Comparison of ENCODE assay signal across 13 cellular contexts in the genomic region with DNA sequence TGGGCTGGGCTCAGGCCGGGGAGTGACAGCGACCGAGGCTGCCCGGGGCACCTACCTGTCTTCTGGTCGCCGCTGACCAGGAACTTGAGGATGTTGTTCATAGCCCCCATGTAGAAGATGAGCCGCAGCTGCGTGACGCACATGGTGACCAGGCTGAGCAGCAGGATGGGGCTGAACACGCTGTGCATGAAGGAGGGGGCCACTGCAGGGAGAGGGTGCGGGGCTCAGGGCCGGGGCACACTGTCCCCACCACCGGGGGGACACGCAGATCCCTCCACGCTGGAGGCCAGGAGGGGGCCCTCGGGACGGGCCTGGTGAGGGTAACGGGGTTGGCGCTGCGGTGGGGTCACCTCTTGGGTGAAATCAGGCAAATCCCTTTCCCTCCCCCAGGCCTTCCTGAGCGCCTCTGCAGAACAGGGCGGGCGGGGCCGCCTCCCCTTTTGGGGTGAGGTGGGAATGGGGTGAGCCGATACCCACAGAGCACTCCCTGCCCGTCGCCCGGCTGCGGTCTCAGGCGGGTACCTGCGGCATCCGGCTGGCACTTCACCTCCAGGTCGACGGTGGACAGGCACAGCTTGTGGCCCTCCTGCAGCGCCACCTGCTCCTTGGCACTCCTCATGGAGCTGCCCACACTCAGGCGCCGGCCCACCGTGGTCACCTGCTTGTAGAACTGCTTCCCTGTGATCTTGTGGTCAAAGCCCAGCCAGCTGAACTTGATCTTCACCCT. TPM values are rescaled to one million over a fixed set of nuclear protein-coding genes. Genes with fewer than 3 reads are reported as not detected.
DNase-seq lines count a peak whose midpoint lies in the region; ATAC-seq, FAIRE-seq and TF ChIP-seq lines count a peak whose summit lies in the region.
"Had no signal": no experiment of that assay in that cellular context is flagged by ENCODE, and none has a peak within 500 bp of the region (broad histone marks: within the 10 kb centered on the region; RNA-seq: fewer than 3 reads in every experiment).

No MANE protein-coding gene starts in this region.

- H3K9ac ChIP-seq in HepG2 (ENCODE audit: insufficient read depth, low read depth, low read length) (no peak overlapping the region), kidney (ENCODE audit: low read length in 2 of 2) (no peak overlapping the region)

- H3K79me2 ChIP-seq in HepG2 (ENCODE audit: insufficient read depth, low read length) = no peaks in the 10 kb centered on the region

- TF ChIP-seq POLR2A in HepG2 (IDR thresholded peaks at IDR 0.05; ENCODE audit: insufficient read depth in 1 of 2, low read depth in 2 of 2, low read length in 2 of 2) = no peak
- TF ChIP-seq POLR2A in vagina (IDR thresholded peaks at IDR 0.05) = no peak

- H4K20me1 ChIP-seq in HepG2 (ENCODE audit: insufficient read depth, low read length) = no peaks in the 10 kb centered on the region

- ATAC-seq in Right ventricle myocardium inferior (no peak), HepG2 (peak; percentile 6; the same call in 1 of the 3 replicates)
- ATAC-seq: naive thymus-derived CD8-positive, alpha-beta T cell had no signal

- DNase-seq in Right ventricle myocardium inferior (ENCODE audit: missing footprints) (peak; percentile 25), cardiac septum (ENCODE audit: low spot score) (no peak), HepG2 (ENCODE audit: low spot score) (no peak), vagina (ENCODE audit: extremely low spot score in 2 of 2) (no peak), kidney (no peak), GM10248 (ENCODE audit: extremely low spot score) (no peak)
- DNase-seq: activated CD4-positive, CD25-positive, alpha-beta regulatory T cell treated with anti-CD3 and anti-CD28 coated beads, Interleukin-2, amount 50 U/mL, for 72 hours; activated naive CD4-positive, alpha-beta T cell treated with anti-CD3 and anti-CD28 coated beads, Interleukin-2, amount 10 ng/mL, durations not matched to agents 7 days and 5 days; DMS79 treated with DMSO at 0.1 percent for 48 hours; effector memory CD4-positive, alpha-beta T cell; naive thymus-derived CD8-positive, alpha-beta T cell; NCI-H2227 treated with DMSO at 0.1 percent for 48 hours had no signal

- in situ Hi-C loops in HepG2 (cut with HindIII; ENCODE audit: extremely low pct_ligation_motif_present, low pct_unique_long_range_greater_than_20kb) = no loop called here

- WGBS in HepG2 (ENCODE audit: low lambda C conversion rate) = 91% methylated on average over 24 of the region's 38 CpGs

- intact Hi-C loops in Right ventricle myocardium inferior (cut with DNase I) (no loop called here), cardiac septum (cut with DNase I) (no loop called here), HepG2 (cut with micrococcal nuclease; ENCODE audit: unreplicated experiment) (loop anchor here (1.0 kb wide), 1 partner anchor 7 kb away; no protein-coding TSS in a partner anchor), vagina (cut with DNase I) (no loop called here), kidney (cut with DNase I) (no loop called here)

- H3K27me3 ChIP-seq in HepG2 (ENCODE audit: control insufficient read depth in 1 of 2, insufficient read depth in 2 of 2, low read length in 2 of 2) (no peaks in the 10 kb centered on the region), vagina (no peaks in the 10 kb centered on the region)
- H3K27me3 ChIP-seq: SJCRH30 had no signal

- H3K4me1 ChIP-seq in HepG2 (ENCODE audit: insufficient read depth, low read length) = peaks cover 74% of the 10 kb centered on the region
- peaks cover 24% of the 10 kb centered on the region for H3K4me1 ChIP-seq in vagina
- H3K4me1 ChIP-seq in kidney (ENCODE audit: control insufficient read depth in 1 of 2, insufficient read depth in 1 of 2, low read depth in 1 of 2, low read length in 2 of 2) = peaks cover 0 to 10% of the 10 kb centered on the region in 2 donors

- no peak for TF ChIP-seq EP300 in HepG2 (IDR thresholded peaks at IDR 0.05; ENCODE audit: low read depth in 2 of 2, low read length in 2 of 2)
- TF ChIP-seq EP300 in HepG2 (CRISPR knock-in tag; IDR thresholded peaks at IDR 0.05; ENCODE audit: borderline replicate concordance) = no peak

- TF ChIP-seq RAD21 in HepG2 (CRISPR knock-in tag; IDR thresholded peaks at IDR 0.05) = no peak

- peak overlapping the region in 1 of 3 experiments; percentile 38; a peak in 1 of 6 replicates for H3K4me3 ChIP-seq in HepG2 (replicated peaks in 1 of 3; ENCODE audit: insufficient read depth in 1 of 3, low read depth in 2 of 3, low read length in 3 of 3)
- H3K4me3 ChIP-seq in vagina = no peak overlapping the region
- no peak overlapping the region for H3K4me3 ChIP-seq in kidney (ENCODE audit: low read length in 2 of 2)
- H3K4me3 ChIP-seq: SJCRH30 had no signal

- BruUV-seq in HepG2 (replicated peaks; lab: Mats Ljungman, UMichigan) = no TSS peak

- H3K36me3 ChIP-seq in HepG2 (replicated peaks in 1 of 2; ENCODE audit: control insufficient read depth in 1 of 2, insufficient read depth in 2 of 2, low read length in 2 of 2) (no peaks in the 10 kb centered on the region; a peak in 2 of 5 replicates), vagina (no peaks in the 10 kb centered on the region), kidney (ENCODE audit: control insufficient read depth in 1 of 2, insufficient read depth in 2 of 2, low read length in 2 of 2) (peaks cover 9 to 26% of the 10 kb centered on the region in 2 donors)
- H3K36me3 ChIP-seq: SJCRH30 had no signal

- TF ChIP-seq CTCF in HepG2 (CRISPR knock-in tag; IDR thresholded peaks at IDR 0.05) (no peak), vagina (IDR thresholded peaks at IDR 0.05) (no peak), kidney (IDR thresholded peaks at IDR 0.05; ENCODE audit: borderline replicate concordance, extremely low read depth, insufficient read depth) (no peak), GM10248 (IDR thresholded peaks at IDR 0.05; ENCODE audit: control extremely low read depth, extremely low read depth, low read depth, missing control alignments) (no peak)

- POLR2A ChIA-PET in HepG2 (lab: Yijun Ruan, JAX) (interaction anchor here (0.7 to 1.6 kb wide), 7 partner anchors 8 to 126 kb away, joined by 3 to 7 read pairs (median 3); no protein-coding TSS in a partner anchor), GM10248 (lab: Yijun Ruan, JAX) (no interaction called here)

- CTCF ChIA-PET in HepG2 (lab: Yijun Ruan, JAX; ENCODE audit: low intra/inter-chr PET ratio, low total read pairs) = no interaction called here
- CTCF ChIA-PET in GM10248 (lab: Yijun Ruan, JAX) = interaction anchor here (0.9 to 1.6 kb wide), 5 partner anchors 10 to 58 kb away, joined by 3 to 7 read pairs (median 3); partner anchors contain the start of gene RILP

- H3K27ac ChIP-seq in HepG2 (ENCODE audit: extremely low read length, insufficient read depth, low read length) = peak overlapping the region; percentile 59
- H3K27ac ChIP-seq in vagina = peak overlapping the region; percentile 69
- H3K27ac ChIP-seq in kidney (ENCODE audit: low read depth in 2 of 2, low read length in 2 of 2) = peak overlapping the region in 1 of 2 donors; percentile 14
- H3K27ac ChIP-seq: SJCRH30 had no signal

- FAIRE-seq in HepG2 (lab: Jason Lieb, UNC) (no peak), kidney (lab: Jason Lieb, UNC) (no peak)

- H3K9me3 ChIP-seq in HepG2 (ENCODE audit: low read length) = no peaks in the 10 kb centered on the region
- no peaks in the 10 kb centered on the region for H3K9me3 ChIP-seq in vagina
- H3K9me3 ChIP-seq in kidney (ENCODE audit: control insufficient read depth in 1 of 2, low read length in 2 of 2) = no peaks in the 10 kb centered on the region
- H3K9me3 ChIP-seq: SJCRH30 had no signal

- peak overlapping the region; percentile 81 for H3K4me2 ChIP-seq in HepG2 (ENCODE audit: low read depth, low read length)

- no peak overlapping the region for H2AFZ ChIP-seq in HepG2 (ENCODE audit: low read length)

RNA-seq across cellular contexts. Expression of gene PITPNA, which starts 28.3 kb away (rescaled TPM):
- 52.9 TPM for total RNA-seq in Right ventricle myocardium inferior
- total RNA-seq in cardiac septum = 49.9 TPM
- 14.3 and 15.5 TPM in 2 replicates for total RNA-seq in HepG2 (2016; rRNA removed; fragmentation: Illumina TruSeq; extraction: Trizol)
- 12.3 and 14.3 TPM in 2 replicates for total RNA-seq in HepG2 (2016; cell fraction: cytosol; rRNA removed; fragmentation: Illumina TruSeq; extraction: Trizol; ENCODE audit: low read depth)
- total RNA-seq in HepG2 (2016; cell fraction: insoluble cytoplasmic fraction; rRNA removed; fragmentation: Illumina TruSeq; extraction: Trizol) = 14.3 and 15.2 TPM in 2 replicates
- total RNA-seq in HepG2 (2016; cell fraction: membrane; rRNA removed; fragmentation: Illumina TruSeq; extraction: Trizol) = 10.2 and 12.2 TPM in 2 replicates
- 7.5 and 8.0 TPM in 2 replicates for total RNA-seq in HepG2 (2016; cell fraction: nucleus; rRNA removed; fragmentation: Illumina TruSeq; extraction: Trizol)
- polyA plus RNA-seq in HepG2 (2011; rRNA removed) = 20.7 and 23.7 TPM in 2 replicates
- polyA plus RNA-seq in HepG2 (2011; cell fraction: cytosol; rRNA removed) = 15.2 and 22.5 TPM in 2 replicates
- polyA plus RNA-seq in HepG2 (2011; cell fraction: nucleus; rRNA removed) = 21.9 and 25.0 TPM in 2 replicates
- polyA plus RNA-seq in HepG2 (2012) = 23.5 and 27.9 TPM in 2 replicates
- 13.6 and 17.3 TPM in 2 replicates for polyA plus RNA-seq in HepG2 (2016; cell fraction: cytosol; fragmentation: Illumina TruSeq; extraction: Trizol; ENCODE audit: low read depth)
- polyA plus RNA-seq in HepG2 (2016; cell fraction: insoluble cytoplasmic fraction; fragmentation: Illumina TruSeq; extraction: Trizol; ENCODE audit: low read depth) = 33.8 and 40.9 TPM in 2 replicates
- polyA plus RNA-seq in HepG2 (2016; cell fraction: membrane; fragmentation: Illumina TruSeq; extraction: Trizol; ENCODE audit: low read depth) = 21.2 and 22.5 TPM in 2 replicates
- polyA plus RNA-seq in HepG2 (2016; cell fraction: nucleus; fragmentation: Illumina TruSeq; extraction: Trizol; ENCODE audit: insufficient read depth, low read depth) = 37.8 and 46.2 TPM in 2 replicates
- 11.3 and 29.3 TPM in 2 replicates for polyA minus RNA-seq in HepG2 (2011; rRNA and poly(A)+ RNA removed; ENCODE audit: low replicate concordance)
- polyA minus RNA-seq in HepG2 (2011; cell fraction: cytosol; rRNA and poly(A)+ RNA removed) = 7.8 and 9.6 TPM in 2 replicates
- polyA minus RNA-seq in HepG2 (2011; cell fraction: nucleus; rRNA and poly(A)+ RNA removed) = 6.8 and 7.5 TPM in 2 replicates
- total RNA-seq in vagina = 46.4 TPM
- 88.5 TPM for total RNA-seq in kidney
- 45.2 TPM for polyA plus RNA-seq in kidney (ENCODE audit: insufficient read depth, low read depth, low replicate concordance)

RNA-seq across cellular contexts. Expression of gene SLC43A2, which starts 37.7 kb away (rescaled TPM):
- total RNA-seq in Right ventricle myocardium inferior (5.5 TPM), cardiac septum (4.8 TPM), HepG2 (2016; rRNA removed; fragmentation: Illumina TruSeq; extraction: Trizol) (3.3 and 7.3 TPM in 2 replicates), vagina (5.2 TPM), kidney (48.9 TPM)
- 0.97 and 1.3 TPM in 2 replicates for total RNA-seq in HepG2 (2016; cell fraction: cytosol; rRNA removed; fragmentation: Illumina TruSeq; extraction: Trizol; ENCODE audit: low read depth)
- total RNA-seq in HepG2 (2016; cell fraction: insoluble cytoplasmic fraction; rRNA removed; fragmentation: Illumina TruSeq; extraction: Trizol) = 2.0 and 8.1 TPM in 2 replicates
- total RNA-seq in HepG2 (2016; cell fraction: membrane; rRNA removed; fragmentation: Illumina TruSeq; extraction: Trizol) = 4.2 and 4.8 TPM in 2 replicates
- 6.5 and 9.2 TPM in 2 replicates for total RNA-seq in HepG2 (2016; cell fraction: nucleus; rRNA removed; fragmentation: Illumina TruSeq; extraction: Trizol)
- polyA plus RNA-seq in HepG2 (2011; rRNA removed) (20.0 and 26.7 TPM in 2 replicates), kidney (ENCODE audit: insufficient read depth, low read depth, low replicate concordance) (60.4 TPM)
- polyA plus RNA-seq in HepG2 (2011; cell fraction: cytosol; rRNA removed) = 24.6 and 32.6 TPM in 2 replicates
- polyA plus RNA-seq in HepG2 (2011; cell fraction: nucleus; rRNA removed) = 23.0 and 27.0 TPM in 2 replicates
- polyA plus RNA-seq in HepG2 (2012) = 23.6 and 32.7 TPM in 2 replicates
- 1.1 and 1.6 TPM in 2 replicates for polyA plus RNA-seq in HepG2 (2016; cell fraction: cytosol; fragmentation: Illumina TruSeq; extraction: Trizol; ENCODE audit: low read depth)
- polyA plus RNA-seq in HepG2 (2016; cell fraction: insoluble cytoplasmic fraction; fragmentation: Illumina TruSeq; extraction: Trizol; ENCODE audit: low read depth) = 3.0 and 4.3 TPM in 2 replicates
- polyA plus RNA-seq in HepG2 (2016; cell fraction: membrane; fragmentation: Illumina TruSeq; extraction: Trizol; ENCODE audit: low read depth) = 2.7 and 2.9 TPM in 2 replicates
- polyA plus RNA-seq in HepG2 (2016; cell fraction: nucleus; fragmentation: Illumina TruSeq; extraction: Trizol; ENCODE audit: insufficient read depth, low read depth) = 12.1 and 13.4 TPM in 2 replicates
- 35.9 and 121 TPM in 2 replicates for polyA minus RNA-seq in HepG2 (2011; rRNA and poly(A)+ RNA removed; ENCODE audit: low replicate concordance)
- polyA minus RNA-seq in HepG2 (2011; cell fraction: cytosol; rRNA and poly(A)+ RNA removed) = 22.7 and 26.1 TPM in 2 replicates
- 18.9 and 19.1 TPM in 2 replicates for polyA minus RNA-seq in HepG2 (2011; cell fraction: nucleus; rRNA and poly(A)+ RNA removed)

RNA-seq across cellular contexts. Expression of gene SCARF1, which starts 54.6 kb away (rescaled TPM):
- total RNA-seq in Right ventricle myocardium inferior (12.4 TPM), cardiac septum (10.9 TPM), HepG2 (2016; rRNA removed; fragmentation: Illumina TruSeq; extraction: Trizol) (0.24 TPM in 1 of 2 replicates, not detected in the other), vagina (26.3 TPM), kidney (20.1 TPM)
- 0.09 TPM in 1 of 2 replicates, not detected in the other for total RNA-seq in HepG2 (2016; cell fraction: cytosol; rRNA removed; fragmentation: Illumina TruSeq; extraction: Trizol; ENCODE audit: low read depth)
- total RNA-seq in HepG2 (2016; cell fraction: insoluble cytoplasmic fraction; rRNA removed; fragmentation: Illumina TruSeq; extraction: Trizol) = 0.04 TPM in 1 of 2 replicates, not detected in the other
- total RNA-seq in HepG2 (2016; cell fraction: membrane; rRNA removed; fragmentation: Illumina TruSeq; extraction: Trizol) = 0.07 and 0.09 TPM in 2 replicates
- total RNA-seq in HepG2 (2016; cell fraction: nucleus; rRNA removed; fragmentation: Illumina TruSeq; extraction: Trizol) = 0.16 and 0.34 TPM in 2 replicates
- polyA plus RNA-seq in HepG2 (2011; rRNA removed) (0.71 and 0.72 TPM in 2 replicates), kidney (ENCODE audit: insufficient read depth, low read depth, low replicate concordance) (7.0 TPM)
- polyA plus RNA-seq in HepG2 (2011; cell fraction: cytosol; rRNA removed) = 0.17 and 0.25 TPM in 2 replicates
- polyA plus RNA-seq in HepG2 (2011; cell fraction: nucleus; rRNA removed) = 7.1 and 9.1 TPM in 2 replicates
- polyA plus RNA-seq in HepG2 (2012) = 0.39 and 0.59 TPM in 2 replicates
- polyA plus RNA-seq in HepG2 (2016; cell fraction: cytosol; fragmentation: Illumina TruSeq; extraction: Trizol; ENCODE audit: low read depth) = not detected in 2 replicates
- polyA plus RNA-seq in HepG2 (2016; cell fraction: insoluble cytoplasmic fraction; fragmentation: Illumina TruSeq; extraction: Trizol; ENCODE audit: low read depth) = not detected in 2 replicates
- not detected in 2 replicates for polyA plus RNA-seq in HepG2 (2016; cell fraction: membrane; fragmentation: Illumina TruSeq; extraction: Trizol; ENCODE audit: low read depth)
- polyA plus RNA-seq in HepG2 (2016; cell fraction: nucleus; fragmentation: Illumina TruSeq; extraction: Trizol; ENCODE audit: insufficient read depth, low read depth) = 0.44 and 0.51 TPM in 2 replicates
- 0.23 and 0.68 TPM in 2 replicates for polyA minus RNA-seq in HepG2 (2011; rRNA and poly(A)+ RNA removed; ENCODE audit: low replicate concordance)
- polyA minus RNA-seq in HepG2 (2011; cell fraction: cytosol; rRNA and poly(A)+ RNA removed) = not detected in 2 replicates
- 0.99 and 1.5 TPM in 2 replicates for polyA minus RNA-seq in HepG2 (2011; cell fraction: nucleus; rRNA and poly(A)+ RNA removed)

RNA-seq across cellular contexts. Expression of gene RILP, which starts 58.8 kb away (rescaled TPM):
- total RNA-seq in Right ventricle myocardium inferior (73.0 TPM), cardiac septum (49.8 TPM), HepG2 (2016; rRNA removed; fragmentation: Illumina TruSeq; extraction: Trizol) (4.7 and 6.6 TPM in 2 replicates), vagina (7.1 TPM), kidney (17.1 TPM)
- total RNA-seq in HepG2 (2016; cell fraction: cytosol; rRNA removed; fragmentation: Illumina TruSeq; extraction: Trizol; ENCODE audit: low read depth) = 19.7 and 24.4 TPM in 2 replicates
- total RNA-seq in HepG2 (2016; cell fraction: insoluble cytoplasmic fraction; rRNA removed; fragmentation: Illumina TruSeq; extraction: Trizol) = 5.0 and 7.1 TPM in 2 replicates
- 13.1 and 14.3 TPM in 2 replicates for total RNA-seq in HepG2 (2016; cell fraction: membrane; rRNA removed; fragmentation: Illumina TruSeq; extraction: Trizol)
- 3.3 and 3.9 TPM in 2 replicates for total RNA-seq in HepG2 (2016; cell fraction: nucleus; rRNA removed; fragmentation: Illumina TruSeq; extraction: Trizol)
- polyA plus RNA-seq in HepG2 (2011; rRNA removed) (8.1 and 9.4 TPM in 2 replicates), kidney (ENCODE audit: insufficient read depth, low read depth, low replicate concordance) (26.6 TPM)
- polyA plus RNA-seq in HepG2 (2011; cell fraction: cytosol; rRNA removed) = 4.3 and 6.7 TPM in 2 replicates
- polyA plus RNA-seq in HepG2 (2011; cell fraction: nucleus; rRNA removed) = 19.2 and 23.3 TPM in 2 replicates
- polyA plus RNA-seq in HepG2 (2012) = 4.5 and 5.2 TPM in 2 replicates
- 24.9 and 29.6 TPM in 2 replicates for polyA plus RNA-seq in HepG2 (2016; cell fraction: cytosol; fragmentation: Illumina TruSeq; extraction: Trizol; ENCODE audit: low read depth)
- polyA plus RNA-seq in HepG2 (2016; cell fraction: insoluble cytoplasmic fraction; fragmentation: Illumina TruSeq; extraction: Trizol; ENCODE audit: low read depth) = 3.9 and 6.6 TPM in 2 replicates
- polyA plus RNA-seq in HepG2 (2016; cell fraction: membrane; fragmentation: Illumina TruSeq; extraction: Trizol; ENCODE audit: low read depth) = 12.1 and 14.0 TPM in 2 replicates
- 6.7 and 7.6 TPM in 2 replicates for polyA plus RNA-seq in HepG2 (2016; cell fraction: nucleus; fragmentation: Illumina TruSeq; extraction: Trizol; ENCODE audit: insufficient read depth, low read depth)
- 5.6 and 7.3 TPM in 2 replicates for polyA minus RNA-seq in HepG2 (2011; rRNA and poly(A)+ RNA removed; ENCODE audit: low replicate concordance)
- 5.0 TPM in 2 replicates for polyA minus RNA-seq in HepG2 (2011; cell fraction: cytosol; rRNA and poly(A)+ RNA removed)
- 6.0 and 9.0 TPM in 2 replicates for polyA minus RNA-seq in HepG2 (2011; cell fraction: nucleus; rRNA and poly(A)+ RNA removed)
